Comparison of ENCODE assay signal across 8 cellular contexts in genomic region chr1:160376525-160377131, GRCh38. TPM values are rescaled to one million over a fixed set of nuclear protein-coding genes. Genes with fewer than 3 reads are reported as not detected.
DNase-seq lines count a peak whose midpoint lies in the region; ATAC-seq, FAIRE-seq and TF ChIP-seq lines count a peak whose summit lies in the region.

No MANE protein-coding gene starts in this region.

- TF ChIP-seq CTCF in Loucy (conservative IDR thresholded peaks at IDR 0.05; ENCODE audit: low read length) (peak; percentile 99), kidney (IDR thresholded peaks at IDR 0.05; ENCODE audit: borderline replicate concordance, extremely low read depth, insufficient read depth) (peak; percentile 98)

- H3K36me3 ChIP-seq in Loucy (ENCODE audit: insufficient read depth, low read length) (no peaks in the 10 kb centered on the region), kidney (ENCODE audit: control insufficient read depth in 1 of 2, insufficient read depth in 2 of 2, low read length in 2 of 2) (no peaks in the 10 kb centered on the region)

- no peaks in the 10 kb centered on the region for H3F3A ChIP-seq in Loucy (ENCODE audit: low read depth)

- peak overlapping the region; percentile 43 for H3K4me3 Mint-ChIP-seq in stimulated activated effector memory CD8-positive, alpha-beta T cell treated with anti-CD3 and anti-CD28 coated beads, Interleukin-12 subunit alpha, Interleukin-12 subunit beta, amount 100 ng/mL, for 72 hours

- FAIRE-seq in kidney (lab: Jason Lieb, UNC): peak; percentile 15

- no peaks in the 10 kb centered on the region for H3K9me3 ChIP-seq in Loucy (ENCODE audit: insufficient read depth, low read depth, low read length)
- no peaks in the 10 kb centered on the region for H3K9me3 ChIP-seq in kidney (ENCODE audit: control insufficient read depth in 1 of 2, low read length in 2 of 2)

- peaks cover 17% of the 10 kb centered on the region for H3K4me1 Mint-ChIP-seq in stimulated activated effector memory CD8-positive, alpha-beta T cell treated with anti-CD3 and anti-CD28 coated beads, Interleukin-12 subunit alpha, Interleukin-12 subunit beta, amount 100 ng/mL, for 72 hours

- H3K9me3 Mint-ChIP-seq in stimulated activated effector memory CD8-positive, alpha-beta T cell treated with anti-CD3 and anti-CD28 coated beads, Interleukin-12 subunit alpha, Interleukin-12 subunit beta, amount 100 ng/mL, for 72 hours: no peaks in the 10 kb centered on the region

- peak overlapping the region; percentile 39 for H3K4me2 ChIP-seq in Loucy (ENCODE audit: low read depth, low read length, poor library complexity, severe bottlenecking)

- H3K27ac Mint-ChIP-seq in stimulated activated effector memory CD8-positive, alpha-beta T cell treated with anti-CD3 and anti-CD28 coated beads, Interleukin-12 subunit alpha, Interleukin-12 subunit beta, amount 100 ng/mL, for 72 hours: peak overlapping the region; percentile 35

- H3K4me3 ChIP-seq in Loucy (ENCODE audit: low read length, poor library complexity, severe bottlenecking) (no peak overlapping the region), kidney (ENCODE audit: low read length in 2 of 2) (no peak overlapping the region)

- DNase-seq in CD1c-positive myeloid dendritic cell (ENCODE audit: extremely low spot score): peak; percentile 76
- peak; percentile 62 for DNase-seq in RPMI7951 (ENCODE audit: low read depth)
- peak; percentile 83 for DNase-seq in cerebellum (ENCODE audit: low spot score)
- no peak for DNase-seq in kidney
- DNase-seq in stimulated activated effector memory CD8-positive, alpha-beta T cell treated with anti-CD3 and anti-CD28 coated beads, Interleukin-12 subunit alpha, Interleukin-12 subunit beta, amount 100 ng/mL, for 72 hours (ENCODE audit: low spot score in 2 of 2): no peak

- H2AFZ ChIP-seq in Loucy (ENCODE audit: low read length): peak overlapping the region; percentile 74

- H3K27me3 ChIP-seq in Loucy (ENCODE audit: insufficient read depth, low read length, poor library complexity, severe bottlenecking): no peaks in the 10 kb centered on the region

- ATAC-seq in GM18861 (IDR thresholded peaks at IDR 0.05; ENCODE audit: unreplicated experiment): peak; percentile 57
- peak; percentile 80 for ATAC-seq in stimulated activated effector memory CD8-positive, alpha-beta T cell treated with anti-CD3 and anti-CD28 coated beads, Interleukin-12 subunit alpha, Interleukin-12 subunit beta, amount 100 ng/mL, for 72 hours
- ATAC-seq in GM19452 (IDR thresholded peaks at IDR 0.05; ENCODE audit: unreplicated experiment): no peak

- H4K20me1 ChIP-seq in Loucy (ENCODE audit: insufficient read depth, low read length, poor library complexity, severe bottlenecking): no peaks in the 10 kb centered on the region

- H3K27ac ChIP-seq in kidney (ENCODE audit: low read depth in 2 of 2, low read length in 2 of 2): no peak overlapping the region

- no peaks in the 10 kb centered on the region for H3K79me2 ChIP-seq in Loucy (ENCODE audit: insufficient read depth, low read length)

- no peaks in the 10 kb centered on the region for H3K4me1 ChIP-seq in Loucy (ENCODE audit: insufficient read depth, low read length, poor library complexity, severe bottlenecking)
- H3K4me1 ChIP-seq in kidney (ENCODE audit: control insufficient read depth in 1 of 2, insufficient read depth in 1 of 2, low read depth in 1 of 2, low read length in 2 of 2): peaks cover 0 to 9% of the 10 kb centered on the region in 2 donors

- H3K36me3 Mint-ChIP-seq in stimulated activated effector memory CD8-positive, alpha-beta T cell treated with anti-CD3 and anti-CD28 coated beads, Interleukin-12 subunit alpha, Interleukin-12 subunit beta, amount 100 ng/mL, for 72 hours: no peaks in the 10 kb centered on the region

- H3K9ac ChIP-seq in Loucy (ENCODE audit: low read depth, low read length, poor library complexity, severe bottlenecking): peak overlapping the region; percentile 37
- H3K9ac ChIP-seq in kidney (ENCODE audit: low read length in 2 of 2): no peak overlapping the region

- intact Hi-C loops in kidney (cut with DNase I): no loop called here

- H3K9me2 ChIP-seq in Loucy (replicated peaks; ENCODE audit: low read depth, low read length): no peaks in the 10 kb centered on the region

RNA-seq across cellular contexts. Expression of gene NHLH1, which starts 9.8 kb away (rescaled TPM):
- total RNA-seq in RPMI7951 (2014; rRNA removed; shearing (Covaris generic)): not detected in 2 replicates
- total RNA-seq in cerebellum (14.3 TPM), kidney (0.09 TPM)
- not detected for polyA plus RNA-seq in kidney (ENCODE audit: insufficient read depth, low read depth, low replicate concordance)

RNA-seq across cellular contexts. Expression of gene VANGL2, which starts 23.7 kb away (rescaled TPM):
- 0.10 and 0.12 TPM in 2 replicates for total RNA-seq in RPMI7951 (2014; rRNA removed; shearing (Covaris generic))
- total RNA-seq in cerebellum (17.2 TPM), kidney (8.1 TPM)
- 3.8 TPM for polyA plus RNA-seq in kidney (ENCODE audit: insufficient read depth, low read depth, low replicate concordance)

RNA-seq across cellular contexts. Expression of gene NCSTN, which starts 33.4 kb away (rescaled TPM):
- total RNA-seq in RPMI7951 (2014; rRNA removed; shearing (Covaris generic)): 65.6 and 88.6 TPM in 2 replicates
- total RNA-seq in cerebellum (34.4 TPM), kidney (109 TPM)
- 73.9 TPM for polyA plus RNA-seq in kidney (ENCODE audit: insufficient read depth, low read depth, low replicate concordance)

RNA-seq across cellular contexts. Expression of gene COPA, which starts 33.6 kb away (rescaled TPM):
- total RNA-seq in RPMI7951 (2014; rRNA removed; shearing (Covaris generic)): 127 and 140 TPM in 2 replicates
- 124 TPM for total RNA-seq in cerebellum
- total RNA-seq in kidney: 160 TPM
- polyA plus RNA-seq in kidney (ENCODE audit: insufficient read depth, low read depth, low replicate concordance): 50.1 TPM

Comparison
In these comparisons a context has a peak if more than half of its experiments do, and no peak if none do; other contexts are left out.
1. DNase-seq: peak in CD1c-positive myeloid dendritic cell (single experiment), RPMI7951 (single experiment) and cerebellum (single experiment); none in kidney (single experiment) and stimulated activated effector memory CD8-positive, alpha-beta T cell treated with anti-CD3 and anti-CD28 coated beads, Interleukin-12 subunit alpha, Interleukin-12 subunit beta, amount 100 ng/mL, for 72 hours (0 of 2).
2. RNA of gene NHLH1, which starts 9.8 kb away (total RNA-seq): 14.3 TPM in cerebellum (single experiment); 0.09 TPM in kidney (single experiment) and not detected in RPMI7951; every median in the first group is over 10 times any median in the second.